In genomic region chr12:131098178-131098981, GRCh38 we compare ENCODE assay signal across 30 cellular contexts.
A peak's percentile ranks its signal among the peaks of the same experiment; 100 is the strongest.
DNase-seq lines count a peak whose midpoint lies in the region; ATAC-seq, FAIRE-seq and TF ChIP-seq lines count a peak whose summit lies in the region.
"Had no signal": no experiment of that assay in that cellular context is flagged by ENCODE, and none has a peak within 500 bp of the region (broad histone marks: within the 10 kb centered on the region; RNA-seq: fewer than 3 reads in every experiment).

No MANE protein-coding gene starts in this region.

- ATAC-seq in activated CD8-positive, alpha-beta memory T cell treated with anti-CD3 and anti-CD28 coated beads, Interleukin-2, amount 10 ng/mL, durations not matched to agents 7 days and 5 days = no peak
- no peak for ATAC-seq in GM21619 (IDR thresholded peaks at IDR 0.05; ENCODE audit: unreplicated experiment)
- ATAC-seq: HCT116; stimulated activated effector memory CD8-positive, alpha-beta T cell treated with anti-CD3 and anti-CD28 coated beads, Interleukin-12 subunit alpha, Interleukin-12 subunit beta, amount 100 ng/mL, for 72 hours had no signal

- H3K4me1 ChIP-seq in kidney (ENCODE audit: control insufficient read depth in 1 of 2, insufficient read depth in 1 of 2, low read depth in 1 of 2, low read length in 2 of 2) = no peaks in the 10 kb centered on the region
- H3K4me1 ChIP-seq in sigmoid colon = no peaks in the 10 kb centered on the region
- H3K4me1 ChIP-seq: A549 had no signal

- FAIRE-seq in bronchial epithelial cell (lab: Jason Lieb, UNC) (peak; percentile 75), kidney (lab: Jason Lieb, UNC) (no peak)
- FAIRE-seq: A549, colon, small intestine had no signal

- H3K4me1 Mint-ChIP-seq in activated CD8-positive, alpha-beta memory T cell treated with anti-CD3 and anti-CD28 coated beads, Interleukin-2, amount 10 ng/mL, durations not matched to agents 7 days and 5 days = peaks cover 10% of the 10 kb centered on the region
- H3K4me1 Mint-ChIP-seq: immature natural killer cell had no signal

- H3K27me3 ChIP-seq in bronchial epithelial cell (ENCODE audit: control insufficient read depth, insufficient read depth, low read length) (no peaks in the 10 kb centered on the region), sigmoid colon (no peaks in the 10 kb centered on the region)
- H3K27me3 ChIP-seq: esophagus muscularis mucosa, vagina had no signal

- no peak overlapping the region for H3K27ac ChIP-seq in kidney (ENCODE audit: low read depth in 2 of 2, low read length in 2 of 2)
- H3K27ac ChIP-seq in sigmoid colon = no peak overlapping the region
- H3K27ac ChIP-seq: A549, esophagus muscularis mucosa had no signal

- no peaks in the 10 kb centered on the region for H3K9me3 ChIP-seq in kidney (ENCODE audit: control insufficient read depth in 1 of 2, low read length in 2 of 2)
- no peaks in the 10 kb centered on the region for H3K9me3 ChIP-seq in sigmoid colon
- H3K9me3 ChIP-seq: A549, esophagus muscularis mucosa, vagina had no signal

- H3K4me3 ChIP-seq in bronchial epithelial cell (ENCODE audit: low read depth, low read length) = no peak overlapping the region
- no peak overlapping the region for H3K4me3 ChIP-seq in kidney (ENCODE audit: low read length in 2 of 2)
- H3K4me3 ChIP-seq in sigmoid colon = no peak overlapping the region
- H3K4me3 ChIP-seq: A549, esophagus muscularis mucosa, vagina had no signal

- no peaks in the 10 kb centered on the region for H3K36me3 Mint-ChIP-seq in activated CD8-positive, alpha-beta memory T cell treated with anti-CD3 and anti-CD28 coated beads, Interleukin-2, amount 10 ng/mL, durations not matched to agents 7 days and 5 days
- H3K36me3 Mint-ChIP-seq: brain; immature natural killer cell; stimulated activated effector memory CD8-positive, alpha-beta T cell treated with anti-CD3 and anti-CD28 coated beads, Interleukin-12 subunit alpha, Interleukin-12 subunit beta, amount 100 ng/mL, for 72 hours had no signal

- H3K9me3 Mint-ChIP-seq in activated CD8-positive, alpha-beta memory T cell treated with anti-CD3 and anti-CD28 coated beads, Interleukin-2, amount 10 ng/mL, durations not matched to agents 7 days and 5 days (ENCODE audit: low read depth) = no peaks in the 10 kb centered on the region
- H3K9me3 Mint-ChIP-seq: activated CD4-positive, alpha-beta T cell treated with anti-CD3 and anti-CD28 coated beads, Interleukin-2, amount 10 ng/mL, durations not matched to agents 7 days and 5 days; immature natural killer cell; nephron progenitor cell; stimulated activated effector memory CD8-positive, alpha-beta T cell treated with anti-CD3 and anti-CD28 coated beads, Interleukin-12 subunit alpha, Interleukin-12 subunit beta, amount 100 ng/mL, for 72 hours had no signal

- H3K4me3 Mint-ChIP-seq in activated CD8-positive, alpha-beta memory T cell treated with anti-CD3 and anti-CD28 coated beads, Interleukin-2, amount 10 ng/mL, durations not matched to agents 7 days and 5 days = no peak overlapping the region
- H3K4me3 Mint-ChIP-seq: activated CD4-positive, alpha-beta T cell treated with anti-CD3 and anti-CD28 coated beads, Interleukin-2, amount 10 ng/mL, durations not matched to agents 7 days and 5 days; brain; immature natural killer cell; nephron progenitor cell; stimulated activated effector memory CD8-positive, alpha-beta T cell treated with anti-CD3 and anti-CD28 coated beads, Interleukin-12 subunit alpha, Interleukin-12 subunit beta, amount 100 ng/mL, for 72 hours had no signal

- TF ChIP-seq EP300 in sigmoid colon (IDR thresholded peaks at IDR 0.05) = no peak

- intact Hi-C loops in kidney (cut with DNase I) = no loop called here
- intact Hi-C loops in sigmoid colon (cut with DNase I) = no loop called here

- no peak overlapping the region for H3K9ac ChIP-seq in kidney (ENCODE audit: low read length in 2 of 2)

- H3K27ac Mint-ChIP-seq in activated CD8-positive, alpha-beta memory T cell treated with anti-CD3 and anti-CD28 coated beads, Interleukin-2, amount 10 ng/mL, durations not matched to agents 7 days and 5 days = no peak overlapping the region
- H3K27ac Mint-ChIP-seq: activated CD4-positive, alpha-beta T cell treated with anti-CD3 and anti-CD28 coated beads, Interleukin-2, amount 10 ng/mL, durations not matched to agents 7 days and 5 days; brain; immature natural killer cell; nephron progenitor cell; progenitor cell of endocrine pancreas; stimulated activated effector memory CD8-positive, alpha-beta T cell treated with anti-CD3 and anti-CD28 coated beads, Interleukin-12 subunit alpha, Interleukin-12 subunit beta, amount 100 ng/mL, for 72 hours had no signal

- TF ChIP-seq CTCF in bronchial epithelial cell (IDR thresholded peaks at IDR 0.05; ENCODE audit: insufficient read depth, low read length, severe bottlenecking) (no peak), kidney (IDR thresholded peaks at IDR 0.05; ENCODE audit: borderline replicate concordance, extremely low read depth, insufficient read depth) (no peak), sigmoid colon (IDR thresholded peaks at IDR 0.05) (no peak)

- 76 to 88% methylated on average over 19 of the region's 19 CpGs for WGBS in sigmoid colon, 2 donors

- peak; percentile 35 for DNase-seq in activated CD8-positive, alpha-beta memory T cell treated with anti-CD3 and anti-CD28 coated beads, Interleukin-2, amount 50 U/mL, for 48 hours
- no peak for DNase-seq in activated CD8-positive, alpha-beta memory T cell treated with anti-CD3 and anti-CD28 coated beads, Interleukin-2, amount 10 ng/mL, durations not matched to agents 7 days and 5 days
- no peak for DNase-seq in bronchial epithelial cell (ENCODE audit: low read depth)
- peak; percentile 71 for DNase-seq in kidney
- peak; percentile 61 for DNase-seq in sigmoid colon
- DNase-seq in NCI-H2196 (lab: John Stamatoyannopoulos, UW; ENCODE audit: unreplicated experiment) = no peak
- DNase-seq in NCI-H1436 treated with DMSO at 0.1 percent for 48 hours (lab: John Stamatoyannopoulos, UW) = no peak
- DNase-seq: activated CD4-positive, alpha-beta T cell treated with anti-CD3 and anti-CD28 coated beads, Interleukin-2, amount 10 ng/mL, durations not matched to agents 7 days and 5 days; activated gamma-delta T cell treated with Interleukin-2 at 50 U/mL for 16 hours; COR-L47; DMS79 treated with DMSO at 0.1 percent for 48 hours; foreskin melanocyte; hippocampal formation; immature natural killer cell; NCI-H1048; NCI-H187; NCI-H2171 treated with DMSO at 0.1 percent for 48 hours; NCI-H526 treated with DMSO at 0.1 percent for 48 hours; nephron progenitor cell; small intestine; stimulated activated CD4-positive, alpha-beta T cell treated with anti-CD3 and anti-CD28 coated beads, Interleukin-2, amount 100 ng/mL, for 24 hours had no signal

- TF ChIP-seq POLR2A in sigmoid colon (IDR thresholded peaks at IDR 0.05) = no peak

- CTCF ChIA-PET in activated CD8-positive, alpha-beta memory T cell treated with anti-CD3 and anti-CD28 coated beads, Interleukin-2, amount 10 ng/mL, durations not matched to agents 7 days and 5 days (lab: Charles Lee) = interaction anchor here (0.5 kb wide), 1 partner anchor 738 kb away, joined by 3 read pairs; no protein-coding TSS in a partner anchor

- H3K36me3 ChIP-seq in bronchial epithelial cell (ENCODE audit: control insufficient read depth, insufficient read depth, low read length) (no peaks in the 10 kb centered on the region), kidney (ENCODE audit: control insufficient read depth in 1 of 2, insufficient read depth in 2 of 2, low read length in 2 of 2) (no peaks in the 10 kb centered on the region), sigmoid colon (no peaks in the 10 kb centered on the region)
- H3K36me3 ChIP-seq: vagina had no signal

- H3K27me3 Mint-ChIP-seq in activated CD8-positive, alpha-beta memory T cell treated with anti-CD3 and anti-CD28 coated beads, Interleukin-2, amount 10 ng/mL, durations not matched to agents 7 days and 5 days = no peaks in the 10 kb centered on the region
- H3K27me3 Mint-ChIP-seq: activated CD4-positive, alpha-beta T cell treated with anti-CD3 and anti-CD28 coated beads, Interleukin-2, amount 10 ng/mL, durations not matched to agents 7 days and 5 days; brain; progenitor cell of endocrine pancreas had no signal

Comparison
In these comparisons a context has a peak if more than half of its experiments do, and no peak if none do; other contexts are left out.
1. DNase-seq: peak in activated CD8-positive, alpha-beta memory T cell treated with anti-CD3 and anti-CD28 coated beads, Interleukin-2, amount 50 U/mL, for 48 hours (single experiment), kidney (single experiment) and sigmoid colon (single experiment); none in activated CD8-positive, alpha-beta memory T cell treated with anti-CD3 and anti-CD28 coated beads, Interleukin-2, amount 10 ng/mL, durations not matched to agents 7 days and 5 days (single experiment), bronchial epithelial cell (single experiment), NCI-H2196 (single experiment) and NCI-H1436 treated with DMSO at 0.1 percent for 48 hours (single experiment).